ENCODE assay signal across 15 cellular contexts in genomic region chr17:63019138-63019873, GRCh38.
"Had no signal": no experiment of that assay in that cellular context is flagged by ENCODE, and none has a peak within 500 bp of the region (broad histone marks: within the 10 kb centered on the region; RNA-seq: fewer than 3 reads in every experiment).

No MANE protein-coding gene starts in this region.

- DNase-seq: effector memory CD4-positive, alpha-beta T cell; foreskin melanocyte; heart left ventricle; hippocampal formation; kidney glomerular epithelial cell; natural killer cell; sigmoid colon; stimulated activated CD4-positive, alpha-beta T cell treated with anti-CD3 and anti-CD28 coated beads, Interleukin-12 subunit alpha, Interleukin-12 subunit beta, amount 100 ng/mL, for 4 hours; stimulated activated naive CD4-positive, alpha-beta T cell treated with Interleukin-2 at 50 U/mL for 16 hours; upper lobe of left lung; uterus had no signal

- H3K27me3 ChIP-seq: heart left ventricle, right atrium auricular region, sigmoid colon, upper lobe of left lung, uterus had no signal

- ATAC-seq: heart left ventricle, left lobe of liver, natural killer cell had no signal

- H3K36me3 ChIP-seq: heart left ventricle, right atrium auricular region, sigmoid colon, upper lobe of left lung, uterus had no signal

- H3K4me1 ChIP-seq: heart left ventricle, right atrium auricular region, sigmoid colon, upper lobe of left lung, uterus had no signal

- H3K4me3 ChIP-seq: heart left ventricle, right atrium auricular region, sigmoid colon, skin epidermis, upper lobe of left lung, uterus had no signal

- H3K27ac ChIP-seq: heart left ventricle, right atrium auricular region, sigmoid colon, skin epidermis, upper lobe of left lung, uterus had no signal

- FAIRE-seq: endometrium had no signal

- H3K9me3 ChIP-seq: right atrium auricular region, sigmoid colon, upper lobe of left lung, uterus had no signal
